10 cellular contexts compared by ENCODE assay signal in genomic region chr11:10693509-10694071, GRCh38.
DNase-seq lines count a peak whose midpoint lies in the region; ATAC-seq and TF ChIP-seq lines count a peak whose summit lies in the region.
"Had no signal": no experiment of that assay in that cellular context is flagged by ENCODE, and none has a peak within 500 bp of the region (broad histone marks: within the 10 kb centered on the region; RNA-seq: fewer than 3 reads in every experiment).

Gene IRAG1 (minus strand): TSS chr11:10693755. CDS start chr11:10693602, 153 bp downstream.

- H3K4me3 ChIP-seq in HUES6 (ENCODE audit: low read depth, low read length) (no peak within 1 kb of the TSS), choroid plexus epithelial cell (ENCODE audit: low read depth, low read length) (peak within 1 kb of the TSS; percentile 48), skin epidermis (peak within 1 kb of the TSS in 3 of 7 experiments; percentile 12 to 18 (median 17))

- H3K9me3 ChIP-seq in HUES6 (ENCODE audit: control insufficient read depth, insufficient read depth, low read depth, low read length), result no peaks in the 10 kb centered on the region

- H3K27ac ChIP-seq in HUES6 (ENCODE audit: low read depth, low read length), result peak within 1 kb of the TSS; percentile 23; the same call in 1 of the 2 replicates
- H3K27ac ChIP-seq in layer of hippocampus (ENCODE audit: low read depth, low read length), result peak within 1 kb of the TSS; percentile 66
- H3K27ac ChIP-seq in skin epidermis, result peak within 1 kb of the TSS in 15 of 21 experiments; percentile 19 to 80 (median 55)

- no peak for TF ChIP-seq CTCF in choroid plexus epithelial cell (conservative IDR thresholded peaks at IDR 0.05; ENCODE audit: low read depth, low read length)

- H3K9ac ChIP-seq in HUES6 (ENCODE audit: low read length), result peak within 1 kb of the TSS; percentile 40

- ATAC-seq in HG03175 (IDR thresholded peaks at IDR 0.05; ENCODE audit: unreplicated experiment), result no peak

- no peaks in the 10 kb centered on the region for H3K36me3 ChIP-seq in HUES6 (ENCODE audit: control insufficient read depth, insufficient read depth, low read length)

- DNase-seq in choroid plexus epithelial cell (ENCODE audit: low read depth), result peak; percentile 78
- DNase-seq in OCI-M2 (lab: John Stamatoyannopoulos, UW; ENCODE audit: unreplicated experiment), result no peak
- DNase-seq in activated T-cell treated with anti-CD3 and anti-CD28 coated beads, Interleukin-2, amount 50 U/mL, for 48 hours, result no peak
- no peak for DNase-seq in stimulated activated CD4-positive, alpha-beta T cell treated with anti-CD3 and anti-CD28 coated beads, Interleukin-4, amount 100 ng/mL, for 1 hour
- DNase-seq: immature natural killer cell, KG1 had no signal

- H3K4me1 ChIP-seq in HUES6 (ENCODE audit: control insufficient read depth, insufficient read depth, low read length), result peaks cover 12% of the 10 kb centered on the region; the same call in 1 of the 2 replicates

- no peaks in the 10 kb centered on the region for H3K27me3 ChIP-seq in HUES6 (ENCODE audit: control insufficient read depth, insufficient read depth, low read length)
- H3K27me3 ChIP-seq in layer of hippocampus (ENCODE audit: control insufficient read depth, insufficient read depth, low read length), result no peaks in the 10 kb centered on the region
